In the genomic region with DNA sequence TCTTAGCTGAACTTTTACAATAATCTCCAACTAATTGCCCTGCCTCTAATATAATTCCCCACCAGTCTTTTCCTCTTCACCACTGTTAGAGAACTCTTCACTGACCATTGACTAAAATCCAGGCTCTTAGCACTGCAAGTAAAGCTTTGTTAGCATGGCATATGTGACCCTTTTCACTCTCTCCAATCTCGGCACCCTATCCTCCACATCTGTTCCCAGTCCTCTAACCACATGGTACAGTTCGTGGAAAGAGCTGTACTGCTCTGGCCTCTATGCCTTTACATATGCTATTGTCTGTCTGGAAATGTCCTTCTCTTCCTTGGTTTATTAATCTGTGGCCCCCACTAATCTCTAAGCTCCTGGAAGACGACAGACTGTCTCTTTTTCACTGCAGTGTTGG, we compare ENCODE assay signal across 26 cellular contexts.
DNase-seq lines count a peak whose midpoint lies in the region; ATAC-seq, FAIRE-seq and TF ChIP-seq lines count a peak whose summit lies in the region.
"Had no signal": no experiment of that assay in that cellular context is flagged by ENCODE, and none has a peak within 500 bp of the region (broad histone marks: within the 10 kb centered on the region; RNA-seq: fewer than 3 reads in every experiment).

No MANE protein-coding gene starts in this region.

- H2BK5ac ChIP-seq in neuronal stem cell (ENCODE audit: low read length): no peak overlapping the region

- H3K9me3 ChIP-seq in K562 (replicated peaks; ENCODE audit: control insufficient read depth, insufficient read depth, low read depth, low read length): no peaks in the 10 kb centered on the region
- no peaks in the 10 kb centered on the region for H3K9me3 ChIP-seq in neuronal stem cell (replicated peaks in 1 of 2; ENCODE audit: control insufficient read depth in 2 of 2, insufficient read depth in 1 of 2, low read depth in 1 of 2, low read length in 2 of 2)
- H3K9me3 ChIP-seq: A549 had no signal

- no peak overlapping the region for H3K23ac ChIP-seq in neuronal stem cell (ENCODE audit: low read depth, low read length, poor library complexity)

- H3K4ac ChIP-seq in neuronal stem cell (ENCODE audit: low read length): no peak overlapping the region

- no peak overlapping the region for H2BK120ac ChIP-seq in neuronal stem cell (ENCODE audit: low read depth, low read length)

- H3K27ac ChIP-seq in K562 (ENCODE audit: extremely low read depth, low read depth, low read length) (no peak overlapping the region), neuronal stem cell (replicated peaks; ENCODE audit: low read length) (no peak overlapping the region)
- H3K27ac ChIP-seq: A549, PC-9 had no signal

- H3K36me3 ChIP-seq in K562 (ENCODE audit: control insufficient read depth, insufficient read depth, low read length): no peaks in the 10 kb centered on the region
- H3K36me3 ChIP-seq in neuronal stem cell (replicated peaks in 1 of 2; ENCODE audit: control insufficient read depth in 2 of 2, insufficient read depth in 2 of 2, low read length in 2 of 2): no peaks in the 10 kb centered on the region

- in situ Hi-C loops in K562 (cut with MboI): no loop called here

- CTCF ChIA-PET in K562 (lab: Yijun Ruan, JAX; ENCODE audit: low intra/inter-chr PET ratio): no interaction called here

- 2% methylated on average over 3 of the region's 3 CpGs for WGBS in K562 (ENCODE audit: insufficient coverage, low coverage, missing lambda C conversion rate)
- no CpG with 5 or more reads among the region's 3 CpGs for WGBS in neuronal stem cell (ENCODE audit: extremely low coverage in 2 of 2, insufficient read length in 2 of 2, insufficient replicate concordance in 1 of 2), 2 donors

- H3K14ac ChIP-seq in neuronal stem cell (ENCODE audit: low read length): no peak overlapping the region

- H4K8ac ChIP-seq in neuronal stem cell (ENCODE audit: low read depth, low read length): no peak overlapping the region

- TF ChIP-seq RAD21 in K562 (CRISPR knock-in tag; conservative IDR thresholded peaks at IDR 0.05 in 1 of 2, IDR thresholded peaks at IDR 0.05 in 1 of 2): no peak

- no peak overlapping the region for H4K91ac ChIP-seq in neuronal stem cell (ENCODE audit: low read depth, low read length, poor library complexity)

- H3K79me2 ChIP-seq in K562 (ENCODE audit: control insufficient read depth, insufficient read depth, low read length): no peaks in the 10 kb centered on the region

- no peak for FAIRE-seq in K562 (lab: Jason Lieb, UNC)
- FAIRE-seq: A549, GM12891, H54 had no signal

- no peak overlapping the region for H2AFZ ChIP-seq in K562 (ENCODE audit: low read depth, low read length)
- peak overlapping the region; percentile 29 for H2AFZ ChIP-seq in neuronal stem cell (ENCODE audit: low read length)
- H2AFZ ChIP-seq: PC-9 had no signal

- H3K4me3 ChIP-seq in K562: no peak overlapping the region
- no peak overlapping the region for H3K4me3 ChIP-seq in neuronal stem cell (ENCODE audit: low read length in 2 of 2)
- H3K4me3 ChIP-seq: A549, PC-9 had no signal

- H2BK15ac ChIP-seq in neuronal stem cell (ENCODE audit: low read length): no peak overlapping the region

- H4K20me1 ChIP-seq in K562 (replicated peaks; ENCODE audit: control insufficient read depth, insufficient read depth, low read length): no peaks in the 10 kb centered on the region

- H3K4me1 ChIP-seq in K562 (replicated peaks in 1 of 2; ENCODE audit: control insufficient read depth in 2 of 2, insufficient read depth in 2 of 2, low read length in 2 of 2): peaks cover 4 to 6% of the 10 kb centered on the region in 2 experiments; a peak in 3 of 5 replicates
- H3K4me1 ChIP-seq in neuronal stem cell (ENCODE audit: control insufficient read depth in 2 of 2, insufficient read depth in 1 of 2, low read depth in 1 of 2, low read length in 2 of 2): peaks cover 0 to 2% of the 10 kb centered on the region in 2 donors
- H3K4me1 ChIP-seq: A549 had no signal

- H3K4me2 ChIP-seq in K562 (ENCODE audit: insufficient read depth, low read length) (no peak overlapping the region), neuronal stem cell (ENCODE audit: insufficient read depth, low read length, poor library complexity, severe bottlenecking) (no peak overlapping the region)
- H3K4me2 ChIP-seq: A549, PC-9 had no signal

- H3K79me1 ChIP-seq in neuronal stem cell (ENCODE audit: low read depth, low read length): no peaks in the 10 kb centered on the region

- TF ChIP-seq CTCF in K562 (IDR thresholded peaks at IDR 0.05 in 2 of 3, conservative IDR thresholded peaks at IDR 0.05 in 1 of 3; ENCODE audit: insufficient read depth in 2 of 3, low read depth in 1 of 3, low read length in 3 of 3): no peak

- BruUV-seq in K562 (replicated peaks; lab: Mats Ljungman, UMichigan): no TSS peak

- H3K18ac ChIP-seq in neuronal stem cell (ENCODE audit: low read length): no peak overlapping the region

- TF ChIP-seq EP300 in K562 (IDR thresholded peaks at IDR 0.05; ENCODE audit: low read length): no peak

- H2AK5ac ChIP-seq in neuronal stem cell (ENCODE audit: low read depth, low read length): no peak overlapping the region

- intact Hi-C loops in K562 (cut with micrococcal nuclease): no loop called here

- DNase-seq in DMS 273 treated with DMSO at 0.1 percent for 48 hours (lab: John Stamatoyannopoulos, UW): peak; percentile 2
- DNase-seq in NCI-H524 treated with DMSO at 0.1 percent for 48 hours (lab: John Stamatoyannopoulos, UW): peak; percentile 100
- no peak for DNase-seq in K562 (ENCODE audit: extremely low read depth in 1 of 4, low spot score in 3 of 4)
- DNase-seq in neuronal stem cell (ENCODE audit: low spot score): no peak
- DNase-seq: C1 segment of cervical spinal cord; CD4-positive, alpha-beta memory T cell; COR-L47; DMS79; GF-D8; KBM-7; NCI-H1105; NCI-H1436 treated with DMSO at 0.1 percent for 48 hours; NCI-H187 treated with DMSO at 0.1 percent for 48 hours; NCI-H2227 treated with DMSO at 0.1 percent for 48 hours; NCI-H748 treated with DMSO at 0.1 percent for 48 hours; NK-92 treated with Interleukin-12 subunit alpha and Interleukin-12 subunit beta, amount 100 ng/mL, for 24 hours; PC-9; Right ventricle myocardium superior; RPMI8226; T-cell had no signal

- H3K9ac ChIP-seq in K562 (ENCODE audit: insufficient read depth in 1 of 2, low read depth in 2 of 2, low read length in 2 of 2) (no peak overlapping the region), neuronal stem cell (ENCODE audit: low read depth, low read length, poor library complexity) (no peak overlapping the region)

- H3K27me3 ChIP-seq in K562 (ENCODE audit: control insufficient read depth in 2 of 2, insufficient read depth in 2 of 2, low read length in 2 of 2) (no peaks in the 10 kb centered on the region), neuronal stem cell (ENCODE audit: control insufficient read depth in 3 of 3, insufficient read depth in 3 of 3, low read depth in 1 of 3, low read length in 3 of 3) (peaks cover 0 to 17% (median 0%) of the 10 kb centered on the region in 3 experiments)

- no peaks in the 10 kb centered on the region for H3K9me1 ChIP-seq in K562 (ENCODE audit: control insufficient read depth, insufficient read depth, low read length)

- POLR2A ChIA-PET in K562 (lab: Yijun Ruan, JAX): interaction anchor here (0.7 to 1.3 kb wide), 2 partner anchors 16 to 29 kb away, joined by 3 to 4 read pairs; no protein-coding TSS in a partner anchor

- TF ChIP-seq POLR2A in K562 (conservative IDR thresholded peaks at IDR 0.05): no peak

- no peak; the same call in 2 of the 3 replicates for ATAC-seq in K562
- no peak for ATAC-seq in HG03469 (IDR thresholded peaks at IDR 0.05; ENCODE audit: unreplicated experiment)
- ATAC-seq in HG03342 (IDR thresholded peaks at IDR 0.05; ENCODE audit: unreplicated experiment): no peak
- no peak for ATAC-seq in GM18520 (IDR thresholded peaks at IDR 0.05; ENCODE audit: unreplicated experiment)
- ATAC-seq: A549, T-cell had no signal

- H2BK12ac ChIP-seq in neuronal stem cell (ENCODE audit: low read length): no peak overlapping the region

TF ChIP-seq in K562, 482 proteins besides CTCF, POLR2A, EP300 and RAD21 (continues in another document):
- no peak for TF ChIP-seq RBM15 (IDR thresholded peaks at IDR 0.05; ENCODE audit: insufficient read depth, low read length)
- peak; percentile 26; the same call in 1 of the 2 replicates for TF ChIP-seq CBFA2T3 (IDR thresholded peaks at IDR 0.05)
- TF ChIP-seq RBM17 (IDR thresholded peaks at IDR 0.05; ENCODE audit: borderline replicate concordance, low read depth, low read length): no peak

Comparison
In these comparisons a context has a peak if more than half of its experiments do, and no peak if none do; other contexts are left out.
1. DNase-seq: peak in DMS 273 treated with DMSO at 0.1 percent for 48 hours (single experiment) and NCI-H524 treated with DMSO at 0.1 percent for 48 hours (single experiment); none in K562 (0 of 4) and neuronal stem cell (single experiment).